Comparison of ENCODE assay signal across 22 cellular contexts in genomic region chr7:69757990-69758430, GRCh38.
DNase-seq lines count a peak whose midpoint lies in the region; ATAC-seq, FAIRE-seq and TF ChIP-seq lines count a peak whose summit lies in the region.
"Had no signal": no experiment of that assay in that cellular context is flagged by ENCODE, and none has a peak within 500 bp of the region (broad histone marks: within the 10 kb centered on the region; RNA-seq: fewer than 3 reads in every experiment).

No MANE protein-coding gene starts in this region.

- no peak overlapping the region for H3K27ac Mint-ChIP-seq in nephron progenitor cell
- H3K27ac Mint-ChIP-seq: IgD-negative memory B cell, T-helper 17 cell had no signal

- TF ChIP-seq CTCF in fibroblast of the aortic adventitia (IDR thresholded peaks at IDR 0.05; ENCODE audit: insufficient read depth, low read length) (no peak), nephron progenitor cell (IDR thresholded peaks at IDR 0.05) (no peak)

- H3K4me1 ChIP-seq in SJCRH30 = peaks cover 51% of the 10 kb centered on the region
- H3K4me1 ChIP-seq: colonic mucosa had no signal

- FAIRE-seq in GM12892 (lab: Jason Lieb, UNC) = peak; percentile 38
- FAIRE-seq: islet of Langerhans had no signal

- H3K36me3 Mint-ChIP-seq in nephron progenitor cell (ENCODE audit: low read depth) = no peaks in the 10 kb centered on the region
- H3K36me3 Mint-ChIP-seq: IgD-negative memory B cell had no signal

- H3K27ac ChIP-seq in SJCRH30 = peak overlapping the region; percentile 13
- H3K27ac ChIP-seq: colonic mucosa, epithelial cell of prostate, heart left ventricle had no signal

- H3K9me3 Mint-ChIP-seq in nephron progenitor cell = no peaks in the 10 kb centered on the region
- H3K9me3 Mint-ChIP-seq: IgD-negative memory B cell, neural crest cell had no signal

- DNase-seq in AG08395 (ENCODE audit: low spot score) = peak; percentile 38
- DNase-seq in GM12892 (ENCODE audit: insufficient read length) = no peak
- peak; percentile 47 to 67 for DNase-seq in SJCRH30
- peak; percentile 74 for DNase-seq in fibroblast of the aortic adventitia (ENCODE audit: low read depth)
- DNase-seq in nephron progenitor cell = no peak
- no peak for DNase-seq in activated T-cell treated with anti-CD3 and anti-CD28 coated beads, Interleukin-2, amount 50 U/mL, for 1 hour
- DNase-seq: activated CD4-positive, CD25-positive, alpha-beta regulatory T cell; activated effector memory CD4-positive, alpha-beta T cell treated with Interleukin-2 at 50 U/mL for 16 hours; amniotic stem cell; Calu3; colonic mucosa; GF-D8; heart left ventricle; NCI-H1048; SHP77 treated with DMSO at 0.1 percent for 48 hours; T-helper 17 cell had no signal

- H3K27me3 Mint-ChIP-seq in nephron progenitor cell (ENCODE audit: low read depth, poor library complexity) = no peaks in the 10 kb centered on the region
- H3K27me3 Mint-ChIP-seq: IgD-negative memory B cell, T-helper 17 cell had no signal

- H3K36me3 ChIP-seq in SJCRH30 = no peaks in the 10 kb centered on the region
- H3K36me3 ChIP-seq: colonic mucosa, heart left ventricle had no signal

- H3K4me1 Mint-ChIP-seq in nephron progenitor cell = peaks cover 47% of the 10 kb centered on the region
- H3K4me1 Mint-ChIP-seq: T-helper 17 cell had no signal

- H3K27me3 ChIP-seq in SJCRH30 = no peaks in the 10 kb centered on the region
- H3K27me3 ChIP-seq: colonic mucosa, heart left ventricle had no signal

- H3K4me3 Mint-ChIP-seq in nephron progenitor cell = no peak overlapping the region
- H3K4me3 Mint-ChIP-seq: IgD-negative memory B cell, neural crest cell, T-helper 17 cell had no signal

- ATAC-seq in GM18861 (IDR thresholded peaks at IDR 0.05; ENCODE audit: unreplicated experiment) = no peak
- ATAC-seq in HG02763 (IDR thresholded peaks at IDR 0.05; ENCODE audit: unreplicated experiment) = no peak
- ATAC-seq: T-helper 17 cell had no signal

- no peaks in the 10 kb centered on the region for H3K9me3 ChIP-seq in SJCRH30 (replicated peaks)
- H3K9me3 ChIP-seq: colonic mucosa, heart left ventricle had no signal

- TF ChIP-seq POLR2A in GM12892 (IDR thresholded peaks at IDR 0.05; ENCODE audit: low read depth, low read length) = no peak

- H3K4me3 ChIP-seq in SJCRH30 (no peak overlapping the region), fibroblast of the aortic adventitia (ENCODE audit: low read depth, low read length) (no peak overlapping the region)
- H3K4me3 ChIP-seq: colonic mucosa, heart left ventricle had no signal

Comparison
In these comparisons a context has a peak if more than half of its experiments do, and no peak if none do; other contexts are left out.
1. DNase-seq: peak in AG08395 (single experiment), SJCRH30 (2 of 2) and fibroblast of the aortic adventitia (single experiment); none in GM12892 (single experiment), nephron progenitor cell (single experiment) and activated T-cell treated with anti-CD3 and anti-CD28 coated beads, Interleukin-2, amount 50 U/mL, for 1 hour (single experiment).